ENCODE assay signal across 9 cellular contexts in the genomic region with DNA sequence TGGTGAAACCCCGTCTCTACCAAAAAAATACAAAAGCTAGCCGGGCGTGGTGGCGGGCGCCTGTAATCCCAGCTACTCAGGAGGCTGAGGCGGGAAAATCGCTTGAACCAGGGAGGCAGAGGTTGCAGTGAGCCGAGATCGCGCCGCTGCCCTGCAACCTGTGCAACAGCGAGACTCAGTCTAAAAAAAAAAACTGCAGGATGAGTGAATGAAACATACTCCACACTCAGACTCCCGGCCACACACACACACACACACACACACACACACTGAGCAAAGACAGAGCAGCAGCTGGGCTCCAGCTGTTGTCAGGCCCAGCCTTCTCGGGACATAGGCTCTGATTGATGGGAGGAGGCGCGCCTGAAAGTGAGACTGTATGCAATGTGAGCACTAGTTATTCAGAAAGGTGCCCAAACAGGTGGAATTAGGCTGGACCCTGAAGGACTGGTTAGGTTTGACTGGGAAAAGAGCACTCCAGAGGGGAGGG. TPM values are rescaled to one million over a fixed set of nuclear protein-coding genes. Genes with fewer than 3 reads are reported as not detected.
DNase-seq lines count a peak whose midpoint lies in the region; ATAC-seq, FAIRE-seq and TF ChIP-seq lines count a peak whose summit lies in the region.
"Had no signal": no experiment of that assay in that cellular context is flagged by ENCODE, and none has a peak within 500 bp of the region (broad histone marks: within the 10 kb centered on the region; RNA-seq: fewer than 3 reads in every experiment).

No MANE protein-coding gene starts in this region.

- no peak overlapping the region for H3K9ac ChIP-seq in H9 (ENCODE audit: extremely low read depth, insufficient read length, low read length)

- no peak for ATAC-seq in central memory CD8-positive, alpha-beta T cell (replicated peaks; ENCODE audit: extremely low read depth, poor library complexity, severe bottlenecking)
- ATAC-seq in natural killer cell = no peak
- no peak for ATAC-seq in stimulated activated naive B cell treated with anti-CD40 and anti-IgM and Interleukin-4, amounts not matched to agents 10 μg/mL and 1 μg/mL and 100 μg/mL, for 72 hours (replicated peaks)

- TF ChIP-seq CTCF in AG10803 (conservative IDR thresholded peaks at IDR 0.05; ENCODE audit: low read length) (no peak), H9 (conservative IDR thresholded peaks at IDR 0.05) (no peak), natural killer cell (IDR thresholded peaks at IDR 0.05) (no peak), BE2C (IDR thresholded peaks at IDR 0.05; ENCODE audit: low read depth, low read length) (no peak)

- H4K5ac ChIP-seq in H9 (ENCODE audit: insufficient read length, low read depth, low read length) = no peak overlapping the region

- H4K91ac ChIP-seq in H9 (ENCODE audit: insufficient read length, low read depth, low read length) = no peak overlapping the region

- no peak overlapping the region for H3K14ac ChIP-seq in H9 (ENCODE audit: insufficient read depth, low read length)

- intact Hi-C loops in natural killer cell (cut with micrococcal nuclease) = no loop called here

- H3T11ph ChIP-seq in H9 (ENCODE audit: low read length) = no peak overlapping the region

- no peaks in the 10 kb centered on the region for H3K36me3 ChIP-seq in small intestine (ENCODE audit: control insufficient read depth in 2 of 2, insufficient read depth in 2 of 2, low read length in 2 of 2)
- no peaks in the 10 kb centered on the region for H3K36me3 ChIP-seq in BE2C

- no peak overlapping the region for H2BK5ac ChIP-seq in H9 (ENCODE audit: insufficient read length, low read length)

- H3K4me1 Mint-ChIP-seq in H9 (peaks cover 8 to 9% of the 10 kb centered on the region in 2 experiments), natural killer cell (peaks cover 6 to 7% of the 10 kb centered on the region in 2 donors)
- H3K4me1 Mint-ChIP-seq in central memory CD8-positive, alpha-beta T cell = peaks cover 8% of the 10 kb centered on the region
- peaks cover 3 to 7% of the 10 kb centered on the region in 2 donors for H3K4me1 Mint-ChIP-seq in stimulated activated naive B cell treated with anti-CD40 and anti-IgM and Interleukin-4, amounts not matched to agents 10 μg/mL and 1 μg/mL and 100 μg/mL, for 72 hours

- H2BK12ac ChIP-seq in H9 (ENCODE audit: insufficient read length, low read depth, low read length) = no peak overlapping the region

- no peak overlapping the region for H3K23ac ChIP-seq in H9 (ENCODE audit: insufficient read length, low read depth, low read length)

- peak overlapping the region; percentile 90 to 96; a peak in 4 of 5 replicates for H3K4me3 Mint-ChIP-seq in H9
- H3K4me3 Mint-ChIP-seq in central memory CD8-positive, alpha-beta T cell = peak overlapping the region; percentile 90
- peak overlapping the region; percentile 7 for H3K4me3 Mint-ChIP-seq in natural killer cell
- no peak overlapping the region for H3K4me3 Mint-ChIP-seq in stimulated activated naive B cell treated with anti-CD40 and anti-IgM and Interleukin-4, amounts not matched to agents 10 μg/mL and 1 μg/mL and 100 μg/mL, for 72 hours

- H4K8ac ChIP-seq in H9 (replicated peaks; ENCODE audit: insufficient read length, low read depth, low read length) = no peak overlapping the region

- no peak overlapping the region for H2AFZ ChIP-seq in H9 (ENCODE audit: low read length)

- H3K56ac ChIP-seq in H9 (ENCODE audit: insufficient read length, low read depth, low read length) = no peak overlapping the region

- H3K79me1 ChIP-seq in H9 (ENCODE audit: insufficient read depth, low read depth, low read length, poor library complexity, severe bottlenecking) = no peaks in the 10 kb centered on the region

- H3K9me3 ChIP-seq in H9 (ENCODE audit: control insufficient read depth, low read depth, low read length) (no peaks in the 10 kb centered on the region), small intestine (ENCODE audit: control insufficient read depth, low read depth) (no peaks in the 10 kb centered on the region), BE2C (no peaks in the 10 kb centered on the region)

- H3K27me3 ChIP-seq in H9 (ENCODE audit: insufficient read depth, low read length) (no peaks in the 10 kb centered on the region), small intestine (ENCODE audit: control insufficient read depth in 2 of 2, insufficient read depth in 2 of 2, low read length in 2 of 2) (peaks cover 0 to 3% of the 10 kb centered on the region in 2 donors), BE2C (no peaks in the 10 kb centered on the region)

- H3K27me3 Mint-ChIP-seq in H9 (ENCODE audit: low read depth) (peaks cover 9% of the 10 kb centered on the region), natural killer cell (ENCODE audit: low read depth in 2 of 2) (peaks cover 17 to 23% of the 10 kb centered on the region in 2 donors)
- H3K27me3 Mint-ChIP-seq in central memory CD8-positive, alpha-beta T cell = peaks cover 20% of the 10 kb centered on the region
- peaks cover 18 to 31% of the 10 kb centered on the region in 2 donors for H3K27me3 Mint-ChIP-seq in stimulated activated naive B cell treated with anti-CD40 and anti-IgM and Interleukin-4, amounts not matched to agents 10 μg/mL and 1 μg/mL and 100 μg/mL, for 72 hours

- H3K79me2 ChIP-seq in H9 (ENCODE audit: insufficient read depth, low read length) = no peaks in the 10 kb centered on the region

- no CpG with 5 or more reads among the region's 16 CpGs for WGBS in H9 (ENCODE audit: extremely low coverage, insufficient read length, low lambda C conversion rate)
- 67 to 71% (median 67%) methylated on average over 16 of the region's 16 CpGs for WGBS in small intestine, 3 donors

- no peak overlapping the region for H2BK15ac ChIP-seq in H9 (ENCODE audit: low read depth, low read length)

- H2BK120ac ChIP-seq in H9 (ENCODE audit: low read depth, low read length, poor library complexity, severe bottlenecking) = no peak overlapping the region

- H3K9me3 Mint-ChIP-seq in H9 (no peaks in the 10 kb centered on the region), natural killer cell (no peaks in the 10 kb centered on the region)
- H3K9me3 Mint-ChIP-seq in central memory CD8-positive, alpha-beta T cell = no peaks in the 10 kb centered on the region
- H3K9me3 Mint-ChIP-seq in stimulated activated naive B cell treated with anti-CD40 and anti-IgM and Interleukin-4, amounts not matched to agents 10 μg/mL and 1 μg/mL and 100 μg/mL, for 72 hours = no peaks in the 10 kb centered on the region
- H3K9me3 Mint-ChIP-seq: T-helper 2 cell treated with Interferon-gamma antibody and Interleukin-4, amounts not matched to agents 5 μg/mL and 100 μg/mL, for 36 hours had no signal

- H3K4me2 ChIP-seq in H9 (ENCODE audit: insufficient read depth, insufficient read length, low read length) = peak overlapping the region; percentile 97

- H2BK20ac ChIP-seq in H9 (ENCODE audit: low read depth, low read length, poor library complexity, severe bottlenecking) = no peak overlapping the region

- no peak overlapping the region for H3K18ac ChIP-seq in H9 (ENCODE audit: insufficient read length, low read depth, low read length)

- H3K4me3 ChIP-seq in AG10803 (ENCODE audit: low read length) (no peak overlapping the region), small intestine (ENCODE audit: low read depth in 1 of 2, low read length in 2 of 2) (no peak overlapping the region), BE2C (ENCODE audit: low read depth, low read length) (no peak overlapping the region)

- H3K4me1 ChIP-seq in H9 (ENCODE audit: insufficient read depth, low read length) (peaks cover 12% of the 10 kb centered on the region), small intestine (ENCODE audit: control insufficient read depth in 2 of 2, insufficient read depth in 1 of 2, low read depth in 1 of 2, low read length in 1 of 2) (peaks cover 0 to 8% of the 10 kb centered on the region in 2 donors), BE2C (no peaks in the 10 kb centered on the region)

- H3K27ac ChIP-seq in H9 (ENCODE audit: insufficient read length, low read depth, low read length) (no peak overlapping the region), small intestine (ENCODE audit: low read depth in 1 of 2, low read length in 1 of 2) (peak overlapping the region in 1 of 2 donors; percentile 99)

- H3K4ac ChIP-seq in H9 (ENCODE audit: low read depth, low read length) = no peak overlapping the region

- peaks cover 20% of the 10 kb centered on the region for H3K23me2 ChIP-seq in H9 (ENCODE audit: insufficient read length, low read depth, low read length, poor library complexity, severe bottlenecking)

- no peak for FAIRE-seq in small intestine (lab: Jason Lieb, UNC)

- H2AK5ac ChIP-seq in H9 (ENCODE audit: insufficient read length, low read length) = no peak overlapping the region

- H4K20me1 ChIP-seq in H9 (ENCODE audit: control insufficient read depth, insufficient read depth, insufficient read length) = no peaks in the 10 kb centered on the region

- H3K27ac Mint-ChIP-seq in H9 = no peak overlapping the region; a peak in 1 of 7 replicates
- H3K27ac Mint-ChIP-seq in central memory CD8-positive, alpha-beta T cell (ENCODE audit: low read depth) = no peak overlapping the region
- no peak overlapping the region for H3K27ac Mint-ChIP-seq in natural killer cell
- H3K27ac Mint-ChIP-seq in stimulated activated naive B cell treated with anti-CD40 and anti-IgM and Interleukin-4, amounts not matched to agents 10 μg/mL and 1 μg/mL and 100 μg/mL, for 72 hours = no peak overlapping the region

- DNase-seq in AG10803 (ENCODE audit: low read depth) (peak; percentile 45), H9 (no peak), natural killer cell (no peak), small intestine (no peak), BE2C (no peak)
- no peak for DNase-seq in central memory CD8-positive, alpha-beta T cell (ENCODE audit: low spot score in 2 of 2)
- DNase-seq in stimulated activated naive B cell treated with anti-CD40 and anti-IgM and Interleukin-4, amounts not matched to agents 10 μg/mL and 1 μg/mL and 100 μg/mL, for 72 hours = no peak
- no peak for DNase-seq in activated CD4-positive, alpha-beta T cell treated with anti-CD3 and anti-CD28 coated beads, Interleukin-2, amount 50 U/mL, for 1 hour

- H3K36me3 Mint-ChIP-seq in H9 (ENCODE audit: insufficient read depth in 1 of 3, low read depth in 3 of 3) (peaks cover 0 to 4% (median 0%) of the 10 kb centered on the region in 3 experiments; a peak in 1 of 7 replicates), natural killer cell (no peaks in the 10 kb centered on the region)
- H3K36me3 Mint-ChIP-seq in central memory CD8-positive, alpha-beta T cell (ENCODE audit: insufficient read depth) = peaks cover 2% of the 10 kb centered on the region
- H3K36me3 Mint-ChIP-seq in stimulated activated naive B cell treated with anti-CD40 and anti-IgM and Interleukin-4, amounts not matched to agents 10 μg/mL and 1 μg/mL and 100 μg/mL, for 72 hours = peaks cover 3 to 7% of the 10 kb centered on the region in 2 donors

RNA-seq across cellular contexts. Expression of gene PLEKHA7, which starts 1.5 kb away (rescaled TPM):
- total RNA-seq in H9 (2021) (17.5 and 21.0 TPM in 2 replicates), natural killer cell (1 to 10 TPM in 2 of 3 donors, under 1 TPM in 1; 1.00 to 2.5 (median 1.3) TPM)
- 10 to 100 TPM; 28.1 to 69.3 (median 52.1) TPM for polyA plus RNA-seq in small intestine
- 9.8 TPM for polyA plus RNA-seq in BE2C (2012; ENCODE audit: insufficient read depth, insufficient read length, low read depth)

Comparison
In these comparisons a context has a peak if more than half of its experiments do, and no peak if none do; other contexts are left out.
1. H3K4me3 Mint-ChIP-seq: peak in H9 (2 of 2), central memory CD8-positive, alpha-beta T cell (single experiment) and natural killer cell (single experiment); none in stimulated activated naive B cell treated with anti-CD40 and anti-IgM and Interleukin-4, amounts not matched to agents 10 μg/mL and 1 μg/mL and 100 μg/mL, for 72 hours (0 of 2).